8 cellular contexts compared by ENCODE assay signal in the genomic region with DNA sequence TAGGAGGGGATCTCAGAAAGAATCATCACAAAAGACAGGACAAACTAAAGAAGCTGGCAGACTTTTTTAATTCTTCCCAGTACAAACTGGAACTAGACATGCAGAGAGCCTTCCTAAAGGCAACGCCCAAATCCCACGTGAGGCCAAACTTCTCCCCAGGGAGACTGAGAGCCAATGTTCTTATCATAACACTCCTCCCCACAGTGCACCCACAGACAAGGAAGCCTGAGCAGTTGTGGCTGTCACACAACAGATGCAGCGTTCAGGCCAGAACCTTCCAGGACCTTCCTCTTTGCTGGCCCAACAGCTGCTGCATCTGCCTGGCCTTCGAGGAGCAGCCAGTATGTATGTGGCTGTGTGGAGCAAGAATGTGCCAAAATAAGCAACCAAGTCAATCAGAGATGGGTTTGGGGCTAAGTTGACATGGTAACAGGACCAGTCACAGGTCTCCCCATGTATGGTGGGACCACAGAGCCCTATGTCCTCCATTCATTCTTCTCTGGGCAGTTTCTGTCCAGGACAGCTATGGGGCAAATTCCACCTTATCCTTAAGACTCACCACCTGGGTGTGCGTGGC. TPM values are rescaled to one million over a fixed set of nuclear protein-coding genes. Genes with fewer than 3 reads are reported as not detected.
DNase-seq lines count a peak whose midpoint lies in the region; ATAC-seq, FAIRE-seq and TF ChIP-seq lines count a peak whose summit lies in the region.

No MANE protein-coding gene starts in this region.

- peaks cover 16% of the 10 kb centered on the region for H4K20me1 ChIP-seq in K562 (replicated peaks; ENCODE audit: control insufficient read depth, insufficient read depth, low read length)

- no peaks in the 10 kb centered on the region for H3K36me3 ChIP-seq in CD4-positive, CD25-positive, alpha-beta regulatory T cell (ENCODE audit: control insufficient read depth, insufficient read depth, low read length)
- H3K36me3 ChIP-seq in K562 (ENCODE audit: control insufficient read depth, insufficient read depth, low read length), result no peaks in the 10 kb centered on the region

- no peaks in the 10 kb centered on the region for H3K9me3 ChIP-seq in CD4-positive, CD25-positive, alpha-beta regulatory T cell (ENCODE audit: control insufficient read depth in 2 of 2, low read length in 2 of 2)
- H3K9me3 ChIP-seq in K562 (replicated peaks; ENCODE audit: control insufficient read depth, insufficient read depth, low read depth, low read length), result no peaks in the 10 kb centered on the region

- peaks cover 0 to 1% (median 0%) of the 10 kb centered on the region in 7 donors for H3K9me3 Mint-ChIP-seq in CD4-positive, CD25-positive, alpha-beta regulatory T cell

- H3K36me3 Mint-ChIP-seq in CD4-positive, CD25-positive, alpha-beta regulatory T cell, result peaks cover 9% of the 10 kb centered on the region

- no peaks in the 10 kb centered on the region for H3K27me3 Mint-ChIP-seq in CD4-positive, CD25-positive, alpha-beta regulatory T cell

- POLR2A ChIA-PET in K562 (lab: Yijun Ruan, JAX), result interaction anchor here (1.1 to 2.6 kb wide), 6 partner anchors 14 to 34 kb away, joined by 3 to 7 read pairs (median 4); partner anchors contain the start of gene SRPK2

- peak overlapping the region; percentile 47 for H3K4me2 ChIP-seq in K562 (ENCODE audit: insufficient read depth, low read length)

- peak overlapping the region; percentile 71 to 83 (median 76) for H3K4me3 Mint-ChIP-seq in CD4-positive, CD25-positive, alpha-beta regulatory T cell

- peaks cover 9% of the 10 kb centered on the region for H3K9me1 ChIP-seq in K562 (ENCODE audit: control insufficient read depth, insufficient read depth, low read length)

- peak; percentile 80 for FAIRE-seq in K562 (lab: Jason Lieb, UNC)

- H3K27me3 ChIP-seq in CD4-positive, CD25-positive, alpha-beta regulatory T cell (ENCODE audit: control insufficient read depth, insufficient read depth, low read length), result no peaks in the 10 kb centered on the region
- H3K27me3 ChIP-seq in K562 (ENCODE audit: control insufficient read depth in 2 of 2, insufficient read depth in 2 of 2, low read length in 2 of 2), result no peaks in the 10 kb centered on the region

- intact Hi-C loops in K562 (cut with micrococcal nuclease), result no loop called here

- no peak for TF ChIP-seq CTCF in K562 (IDR thresholded peaks at IDR 0.05 in 2 of 3, conservative IDR thresholded peaks at IDR 0.05 in 1 of 3; ENCODE audit: insufficient read depth in 2 of 3, low read depth in 1 of 3, low read length in 3 of 3)

- in situ Hi-C loops in K562 (cut with MboI), result no loop called here

- H3K9ac ChIP-seq in K562 (ENCODE audit: insufficient read depth in 1 of 2, low read depth in 2 of 2, low read length in 2 of 2), result peak overlapping the region in 1 of 2 experiments; percentile 75; a peak in 1 of 4 replicates

- peaks cover 67% of the 10 kb centered on the region for H3K4me1 ChIP-seq in CD4-positive, CD25-positive, alpha-beta regulatory T cell (ENCODE audit: control insufficient read depth, insufficient read depth, low read length, poor library complexity, severe bottlenecking)
- H3K4me1 ChIP-seq in K562 (replicated peaks in 1 of 2; ENCODE audit: control insufficient read depth in 2 of 2, insufficient read depth in 2 of 2, low read length in 2 of 2), result peaks cover 22 to 35% of the 10 kb centered on the region in 2 experiments

- WGBS in K562 (ENCODE audit: insufficient coverage, low coverage, missing lambda C conversion rate), result 20% methylated on average over 5 of the region's 5 CpGs

- CTCF ChIA-PET in K562 (lab: Yijun Ruan, JAX; ENCODE audit: low intra/inter-chr PET ratio), result no interaction called here

- no peak for ATAC-seq in CD4-positive, CD25-positive, alpha-beta regulatory T cell (ENCODE audit: low read depth in 2 of 2)
- peak; percentile 30 for ATAC-seq in HG03108 (IDR thresholded peaks at IDR 0.05; ENCODE audit: unreplicated experiment)
- peak; percentile 81 for ATAC-seq in K562
- no peak for ATAC-seq in HG02852 (IDR thresholded peaks at IDR 0.05; ENCODE audit: unreplicated experiment)
- no peak for ATAC-seq in GM21367 (IDR thresholded peaks at IDR 0.05; ENCODE audit: unreplicated experiment)
- no peak for ATAC-seq in GM19467 (IDR thresholded peaks at IDR 0.05; ENCODE audit: unreplicated experiment)

- BruUV-seq in K562 (replicated peaks; lab: Mats Ljungman, UMichigan), result no TSS peak

- peaks cover 44 to 87% (median 55%) of the 10 kb centered on the region in 4 donors for H3K4me1 Mint-ChIP-seq in CD4-positive, CD25-positive, alpha-beta regulatory T cell

- peaks cover 76% of the 10 kb centered on the region for H3K79me2 ChIP-seq in K562 (ENCODE audit: control insufficient read depth, insufficient read depth, low read length)

- TF ChIP-seq RAD21 in K562 (CRISPR knock-in tag; conservative IDR thresholded peaks at IDR 0.05 in 1 of 2, IDR thresholded peaks at IDR 0.05 in 1 of 2), result no peak

- no peak for TF ChIP-seq POLR2A in K562 (conservative IDR thresholded peaks at IDR 0.05)

- peak overlapping the region; percentile 66 for H3K27ac ChIP-seq in CD4-positive, CD25-positive, alpha-beta regulatory T cell (ENCODE audit: insufficient read depth, low read length, poor library complexity, severe bottlenecking)
- 0 out of 3 replicates have a peak overlapping the region, but pooled peaks have one; percentile 15 for H3K27ac ChIP-seq in K562 (ENCODE audit: extremely low read depth, low read depth, low read length)

- H2AFZ ChIP-seq in K562 (ENCODE audit: low read depth, low read length), result no peak overlapping the region

- H3K27ac Mint-ChIP-seq in CD4-positive, CD25-positive, alpha-beta regulatory T cell, result peak overlapping the region; percentile 94 to 96 (median 94)

- TF ChIP-seq EP300 in K562 (IDR thresholded peaks at IDR 0.05; ENCODE audit: low read length), result peak; percentile 36; the same call in 1 of the 2 replicates

- no peak for DNase-seq in CD4-positive, CD25-positive, alpha-beta regulatory T cell
- peak; percentile 44 to 85 (median 58) for DNase-seq in K562 (ENCODE audit: extremely low read depth in 1 of 4, low spot score in 3 of 4)
- peak; percentile 99 for DNase-seq in myocyte (ENCODE audit: low read depth)
- no peak for DNase-seq in GOT3 (lab: John Stamatoyannopoulos, UW)

- H3K4me3 ChIP-seq in CD4-positive, CD25-positive, alpha-beta regulatory T cell (ENCODE audit: low read depth, low read length), result peak overlapping the region; percentile 6
- no peak overlapping the region for H3K4me3 ChIP-seq in K562

TF ChIP-seq in K562, 482 proteins besides CTCF, POLR2A, EP300 and RAD21 (continues in another document):
- no peak for TF ChIP-seq NFE2 (IDR thresholded peaks at IDR 0.05; ENCODE audit: low read depth)
- TF ChIP-seq, protein P1, sequence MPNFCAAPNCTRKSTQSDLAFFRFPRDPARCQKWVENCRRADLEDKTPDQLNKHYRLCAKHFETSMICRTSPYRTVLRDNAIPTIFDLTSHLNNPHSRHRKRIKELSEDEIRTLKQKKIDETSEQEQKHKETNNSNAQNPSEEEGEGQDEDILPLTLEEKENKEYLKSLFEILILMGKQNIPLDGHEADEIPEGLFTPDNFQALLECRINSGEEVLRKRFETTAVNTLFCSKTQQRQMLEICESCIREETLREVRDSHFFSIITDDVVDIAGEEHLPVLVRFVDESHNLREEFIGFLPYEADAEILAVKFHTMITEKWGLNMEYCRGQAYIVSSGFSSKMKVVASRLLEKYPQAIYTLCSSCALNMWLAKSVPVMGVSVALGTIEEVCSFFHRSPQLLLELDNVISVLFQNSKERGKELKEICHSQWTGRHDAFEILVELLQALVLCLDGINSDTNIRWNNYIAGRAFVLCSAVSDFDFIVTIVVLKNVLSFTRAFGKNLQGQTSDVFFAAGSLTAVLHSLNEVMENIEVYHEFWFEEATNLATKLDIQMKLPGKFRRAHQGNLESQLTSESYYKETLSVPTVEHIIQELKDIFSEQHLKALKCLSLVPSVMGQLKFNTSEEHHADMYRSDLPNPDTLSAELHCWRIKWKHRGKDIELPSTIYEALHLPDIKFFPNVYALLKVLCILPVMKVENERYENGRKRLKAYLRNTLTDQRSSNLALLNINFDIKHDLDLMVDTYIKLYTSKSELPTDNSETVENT (CRISPR knock-in tag; IDR thresholded peaks at IDR 0.05), result no peak
- no peak for TF ChIP-seq HOXB6 (CRISPR knock-in tag; IDR thresholded peaks at IDR 0.05; ENCODE audit: borderline replicate concordance)
- 0 out of 4 replicates have a peak, but pooled peaks of 1 of the 2 experiments have one; percentile 34 for TF ChIP-seq FOXA3 (CRISPR knock-in tag; conservative IDR thresholded peaks at IDR 0.05 in 1 of 2, IDR thresholded peaks at IDR 0.05 in 1 of 2)

RNA-seq across cellular contexts. Expression of gene SRPK2, which starts 34.9 kb away (rescaled TPM):
- 77.2 TPM for total RNA-seq in CD4-positive, CD25-positive, alpha-beta regulatory T cell
- polyA plus RNA-seq in CD4-positive, CD25-positive, alpha-beta regulatory T cell, result 10 to 100 TPM; 50.3 to 72.7 (median 59.8) TPM
- total RNA-seq in K562 (2011; cell fraction: chromatin; rRNA removed; ENCODE audit: low replicate concordance), result 35.3 and 133 TPM in 2 replicates
- 16.7 and 26.2 TPM in 2 replicates for total RNA-seq in K562 (2011; cell fraction: nucleolus; rRNA removed)
- 38.6 and 52.0 TPM in 2 replicates for total RNA-seq in K562 (2011; cell fraction: nucleoplasm; rRNA removed)
- 25.3 and 28.2 TPM in 2 replicates for total RNA-seq in K562 (2014; rRNA removed)
- 38.8 and 43.1 TPM in 2 replicates for total RNA-seq in K562 (2014; rRNA removed; fragmentation: Illumina TruSeq; extraction: Trizol)
- 39.4 and 41.1 TPM in 2 replicates for total RNA-seq in K562 (2015; rRNA removed; fragmentation: Illumina TruSeq; extraction: Trizol)
- total RNA-seq in K562 (2021), result 38.8 and 44.7 TPM in 2 replicates
- 15.7 and 21.5 TPM in 2 replicates for polyA plus RNA-seq in K562 (2011; rRNA removed)
- 7.1 and 10.4 TPM in 2 replicates for polyA plus RNA-seq in K562 (2011; cell fraction: cytosol; rRNA removed)
- polyA plus RNA-seq in K562 (2011; cell fraction: nucleus; rRNA removed), result 17.2 and 19.5 TPM in 2 replicates
- polyA plus RNA-seq in K562 (2012), result 29.8 and 31.3 TPM in 2 replicates
- 33.6 and 36.3 TPM in 2 replicates for polyA plus RNA-seq in K562 (2014; fragmentation: Illumina TruSeq; extraction: Trizol)
- polyA plus RNA-seq in K562 (2014; fragmentation: Nextera tagmentation; extraction: Ambion mirVana), result 10 to 100 TPM; 27.3 to 33.3 TPM
- 18.6 and 26.4 TPM in 2 replicates for polyA plus RNA-seq in K562 (2014; rRNA removed)
- 32.2 and 34.9 TPM in 2 replicates for polyA minus RNA-seq in K562 (2011; rRNA and poly(A)+ RNA removed)
- 12.4 and 18.3 TPM in 2 replicates for polyA minus RNA-seq in K562 (2011; cell fraction: cytosol; rRNA and poly(A)+ RNA removed)
- polyA minus RNA-seq in K562 (2011; cell fraction: nucleus; rRNA and poly(A)+ RNA removed), result 21.5 and 27.9 TPM in 2 replicates
- total RNA-seq in myocyte, result 69.8 and 71.4 TPM in 2 replicates
- polyA plus RNA-seq in myocyte (2012), result 44.8 TPM

Comparison
In these comparisons a context has a peak if more than half of its experiments do, and no peak if none do; other contexts are left out.
1. ATAC-seq: peak in HG03108 (single experiment) and K562 (single experiment); none in CD4-positive, CD25-positive, alpha-beta regulatory T cell (0 of 2), HG02852 (single experiment), GM21367 (single experiment) and GM19467 (single experiment).
2. DNase-seq: peak in K562 (4 of 4) and myocyte (single experiment); none in CD4-positive, CD25-positive, alpha-beta regulatory T cell (0 of 3) and GOT3 (single experiment).